ENCODE assay signal across 9 cellular contexts in genomic region chr21:36203603-36203889, GRCh38. TPM values are rescaled to one million over a fixed set of nuclear protein-coding genes. Genes with fewer than 3 reads are reported as not detected.
A peak's percentile ranks its signal among the peaks of the same experiment; 100 is the strongest.
DNase-seq lines count a peak whose midpoint lies in the region; TF ChIP-seq lines count a peak whose summit lies in the region.
"Had no signal": no experiment of that assay in that cellular context is flagged by ENCODE, and none has a peak within 500 bp of the region (broad histone marks: within the 10 kb centered on the region; RNA-seq: fewer than 3 reads in every experiment).

No MANE protein-coding gene starts in this region.

- H3K9me3 Mint-ChIP-seq in MCF 10A (ENCODE audit: unreplicated experiment) (no peaks in the 10 kb centered on the region), endodermal cell (no peaks in the 10 kb centered on the region)

- H3K4me1 ChIP-seq in breast epithelium, result no peaks in the 10 kb centered on the region
- H3K4me1 ChIP-seq in endodermal cell (ENCODE audit: control insufficient read depth, insufficient read depth, low read length), result no peaks in the 10 kb centered on the region

- H3K27ac ChIP-seq in breast epithelium (no peak overlapping the region), VCaP (peak overlapping the region; percentile 97), endodermal cell (ENCODE audit: low read depth, low read length) (no peak overlapping the region)

- H3K4me3 Mint-ChIP-seq in MCF 10A (ENCODE audit: unreplicated experiment) (no peak overlapping the region), endodermal cell (no peak overlapping the region)

- peak overlapping the region; percentile 41 for H3K27ac Mint-ChIP-seq in MCF 10A (ENCODE audit: low read depth, unreplicated experiment)
- no peak overlapping the region for H3K27ac Mint-ChIP-seq in endodermal cell

- H3K9me3 ChIP-seq in breast epithelium (no peaks in the 10 kb centered on the region), endodermal cell (ENCODE audit: control insufficient read depth, low read length) (no peaks in the 10 kb centered on the region)
- H3K9me3 ChIP-seq: right lobe of liver had no signal

- no TSS peak for BruUV-seq in MCF 10A (replicated peaks; lab: Mats Ljungman, UMichigan)

- POLR2A ChIA-PET in MCF 10A (lab: Yijun Ruan, JAX), result interaction anchor here (0.6 to 3.4 kb wide), 14 partner anchors 10 to 875 kb away, joined by 3 to 21 read pairs (median 6); partner anchors contain the start of genes CBR3, DOP1B and MORC3

- TF ChIP-seq CTCF in MCF 10A (IDR thresholded peaks at IDR 0.05; ENCODE audit: unreplicated experiment), result no peak
- TF ChIP-seq CTCF in breast epithelium (IDR thresholded peaks at IDR 0.05), result no peak
- no peak for TF ChIP-seq CTCF in VCaP (conservative IDR thresholded peaks at IDR 0.05)
- TF ChIP-seq CTCF in fibroblast of mammary gland (conservative IDR thresholded peaks at IDR 0.05; ENCODE audit: control insufficient read depth, insufficient read depth, low read depth, low read length), result no peak
- TF ChIP-seq CTCF in endodermal cell (conservative IDR thresholded peaks at IDR 0.05), result no peak

- 40 to 42% methylated on average over 1 of the region's 1 CpG for WGBS in endodermal cell (ENCODE audit: insufficient coverage in 1 of 2, insufficient read length in 1 of 2), 2 experiments

- intact Hi-C loops in MCF 10A (cut with micrococcal nuclease) (no loop called here), breast epithelium (cut with DNase I; ENCODE audit: low total_unique reads) (no loop called here)

- DNase-seq in MCF 10A (ENCODE audit: unreplicated experiment), result peak; percentile 85
- DNase-seq in breast epithelium (ENCODE audit: low spot score in 2 of 2), result no peak
- DNase-seq in fibroblast of mammary gland (ENCODE audit: low read depth), result peak; percentile 89
- DNase-seq in stimulated activated CD4-positive, alpha-beta T cell treated with anti-CD3 and anti-CD28 coated beads, Interleukin-4, amount 100 ng/mL, for 24 hours, result peak; percentile 64
- no peak for DNase-seq in DMS79 treated with DMSO at 0.1 percent for 48 hours (lab: John Stamatoyannopoulos, UW)
- no peak for DNase-seq in NCI-H146 (lab: John Stamatoyannopoulos, UW)
- DNase-seq in endodermal cell, result no peak

- H3K36me3 Mint-ChIP-seq in MCF 10A (ENCODE audit: insufficient read depth, unreplicated experiment) (no peaks in the 10 kb centered on the region), endodermal cell (ENCODE audit: low read depth) (peaks cover 3% of the 10 kb centered on the region)

- H3K27me3 ChIP-seq in breast epithelium (no peaks in the 10 kb centered on the region), endodermal cell (ENCODE audit: control insufficient read depth, insufficient read depth, low read length, poor library complexity, severe bottlenecking) (no peaks in the 10 kb centered on the region)
- H3K27me3 ChIP-seq: right lobe of liver had no signal

- H3K4me1 Mint-ChIP-seq in MCF 10A (ENCODE audit: insufficient read depth, unreplicated experiment) (peaks cover 19% of the 10 kb centered on the region), endodermal cell (no peaks in the 10 kb centered on the region)

- TF ChIP-seq POLR2A in breast epithelium (IDR thresholded peaks at IDR 0.05), result no peak

- no peaks in the 10 kb centered on the region for H3K27me3 Mint-ChIP-seq in MCF 10A (ENCODE audit: insufficient read depth, unreplicated experiment)
- H3K27me3 Mint-ChIP-seq in endodermal cell (ENCODE audit: insufficient read depth), result no peaks in the 10 kb centered on the region

- no peak overlapping the region for H3K4me3 ChIP-seq in breast epithelium
- H3K4me3 ChIP-seq in fibroblast of mammary gland (ENCODE audit: control insufficient read depth, low read depth, low read length), result no peak overlapping the region
- no peak overlapping the region for H3K4me3 ChIP-seq in endodermal cell (ENCODE audit: low read length)
- H3K4me3 ChIP-seq: right lobe of liver had no signal

- CTCF ChIA-PET in MCF 10A (lab: Yijun Ruan, JAX), result interaction anchor here (0.6 to 3.0 kb wide), 10 partner anchors 13 to 198 kb away, joined by 3 to 41 read pairs (median 3); no protein-coding TSS in a partner anchor

- no peaks in the 10 kb centered on the region for H3K36me3 ChIP-seq in breast epithelium
- H3K36me3 ChIP-seq in endodermal cell (ENCODE audit: control insufficient read depth, insufficient read depth, low read length), result no peaks in the 10 kb centered on the region
- H3K36me3 ChIP-seq: right lobe of liver had no signal

- H3K9ac ChIP-seq in endodermal cell (ENCODE audit: extremely low read depth, low read length, poor library complexity, severe bottlenecking), result no peak overlapping the region

RNA-seq across cellular contexts. Expression of gene DOP1B, which starts 46.9 kb away (rescaled TPM):
- 7.6 and 8.3 TPM in 2 replicates for total RNA-seq in MCF 10A (2022)
- total RNA-seq in breast epithelium, result 10 to 100 TPM; 11.5 to 21.4 (median 19.7) TPM
- 1 to 10 TPM; 7.8 to 8.0 TPM for total RNA-seq in endodermal cell
- polyA plus RNA-seq in endodermal cell (2013, experiment 1 of 2), result 8.4 TPM
- 9.0 TPM for polyA plus RNA-seq in endodermal cell (2013, experiment 2 of 2)

Comparison
In these comparisons a context has a peak if more than half of its experiments do, and no peak if none do; other contexts are left out.
1. DNase-seq: peak in MCF 10A (single experiment), fibroblast of mammary gland (single experiment) and stimulated activated CD4-positive, alpha-beta T cell treated with anti-CD3 and anti-CD28 coated beads, Interleukin-4, amount 100 ng/mL, for 24 hours (single experiment); none in breast epithelium (0 of 2), DMS79 treated with DMSO at 0.1 percent for 48 hours (single experiment), NCI-H146 (single experiment) and endodermal cell (single experiment).